ENCODE assay signal across 22 cellular contexts in the genomic region with DNA sequence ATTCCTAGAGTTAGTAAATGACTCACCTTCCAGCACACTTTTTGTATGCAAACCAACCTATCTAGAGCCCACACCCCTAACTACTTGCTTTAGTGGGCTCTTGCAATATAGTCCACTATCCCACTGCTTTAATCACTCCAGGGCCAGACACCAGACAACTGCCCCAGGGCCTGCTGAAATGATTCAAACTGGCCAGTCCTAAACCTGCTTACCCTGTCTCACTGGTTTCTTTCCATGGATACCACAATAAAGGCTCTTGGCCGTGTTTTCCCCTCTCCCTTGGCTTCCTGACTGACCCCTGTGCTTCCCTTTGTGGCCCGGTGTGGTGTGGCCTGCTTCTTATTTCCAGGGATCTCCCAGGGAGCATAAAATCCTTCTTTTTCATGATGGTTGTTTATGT. TPM values are rescaled to one million over a fixed set of nuclear protein-coding genes. Genes with fewer than 3 reads are reported as not detected.
"Had no signal": no experiment of that assay in that cellular context is flagged by ENCODE, and none has a peak within 500 bp of the region (broad histone marks: within the 10 kb centered on the region; RNA-seq: fewer than 3 reads in every experiment).

No MANE protein-coding gene starts in this region.

- H3K4me3 ChIP-seq: esophagus muscularis mucosa, mucosa of descending colon, sigmoid colon, thoracic aorta, upper lobe of left lung had no signal

- H3K27me3 ChIP-seq: esophagus muscularis mucosa, sigmoid colon, upper lobe of left lung had no signal

- H3K4me1 ChIP-seq: esophagus muscularis mucosa, sigmoid colon, upper lobe of left lung had no signal

- DNase-seq: activated CD4-positive, alpha-beta T cell treated with anti-CD3 and anti-CD28 coated beads for 1 hour; activated CD4-positive, alpha-beta T cell treated with anti-CD3 and anti-CD28 coated beads, Interleukin-2, amount 50 U/mL, for 1 hour; activated T-cell treated with anti-CD3 and anti-CD28 coated beads, Interleukin-2, amount 50 U/mL, for 24 hours; aorta; caudate nucleus; effector CD4-positive, alpha-beta T cell; hippocampal formation; left colon; mesenchymal stem cell; mucosa of descending colon; naive B cell; occipital lobe; sigmoid colon; stimulated activated CD4-positive, alpha-beta T cell treated with anti-CD3 and anti-CD28 coated beads, Interleukin-2, amount 100 ng/mL, for 48 hours; stimulated activated naive CD4-positive, alpha-beta T cell; upper lobe of left lung; WERI-Rb-1 had no signal

- H3K36me3 ChIP-seq: esophagus muscularis mucosa, sigmoid colon, thoracic aorta, upper lobe of left lung, WERI-Rb-1 had no signal

- ATAC-seq: activated naive CD4-positive, alpha-beta T cell treated with anti-CD3 and anti-CD28 coated beads, Interleukin-2, amount 50 U/mL, for 72 hours; activated T-helper 17 cell treated with anti-CD3 and anti-CD28 coated beads, Interleukin-2, amount 50 U/mL, for 72 hours; left colon; mucosa of descending colon had no signal

- H3K27ac ChIP-seq: esophagus muscularis mucosa, sigmoid colon, thoracic aorta, upper lobe of left lung, WERI-Rb-1 had no signal

RNA-seq across cellular contexts. Expression of gene HS6ST3, which starts 14.6 kb away (rescaled TPM):
- total RNA-seq: activated naive CD4-positive, alpha-beta T cell treated with anti-CD3 and anti-CD28 coated beads, Interleukin-2, amount 50 U/mL, for 72 hours; activated T-helper 17 cell treated with anti-CD3 and anti-CD28 coated beads, Interleukin-2, amount 50 U/mL, for 72 hours; T-helper 2 cell treated with Interferon-gamma antibody and Interleukin-4, amounts not matched to agents 100 ng/mL and 5 ng/mL, for 36 hours had no signal
